1 cellular context compared by ENCODE assay signal in genomic region chr20:49786671-49787370, GRCh38.
TF ChIP-seq lines count a peak whose summit lies in the region.

No MANE protein-coding gene starts in this region.

TF ChIP-seq in K562, 482 proteins besides CTCF, POLR2A, EP300 and RAD21 (continued from another document):
- TF ChIP-seq RREB1 (CRISPR knock-in tag; IDR thresholded peaks at IDR 0.05) (no peak), PPARD (CRISPR knock-in tag; IDR thresholded peaks at IDR 0.05) (no peak), ZKSCAN8 (CRISPR knock-in tag; IDR thresholded peaks at IDR 0.05) (no peak), POLR2B (IDR thresholded peaks at IDR 0.05; ENCODE audit: low read depth, partially characterized antibody) (no peak), MLX (CRISPR knock-in tag; conservative IDR thresholded peaks at IDR 0.05) (no peak), RBM25 (IDR thresholded peaks at IDR 0.05; ENCODE audit: low read depth, low read length, severe bottlenecking) (peak; percentile 71)
